3 cellular contexts compared by ENCODE assay signal in genomic region chr17:54220829-54221228, GRCh38.
"Had no signal": no experiment of that assay in that cellular context is flagged by ENCODE, and none has a peak within 500 bp of the region (broad histone marks: within the 10 kb centered on the region; RNA-seq: fewer than 3 reads in every experiment).

No MANE protein-coding gene starts in this region.

- H3K4me3 ChIP-seq: GM12878 had no signal

- ATAC-seq: GM12878 had no signal

- DNase-seq: GDM1, GF-D8 had no signal
